In the genomic region with DNA sequence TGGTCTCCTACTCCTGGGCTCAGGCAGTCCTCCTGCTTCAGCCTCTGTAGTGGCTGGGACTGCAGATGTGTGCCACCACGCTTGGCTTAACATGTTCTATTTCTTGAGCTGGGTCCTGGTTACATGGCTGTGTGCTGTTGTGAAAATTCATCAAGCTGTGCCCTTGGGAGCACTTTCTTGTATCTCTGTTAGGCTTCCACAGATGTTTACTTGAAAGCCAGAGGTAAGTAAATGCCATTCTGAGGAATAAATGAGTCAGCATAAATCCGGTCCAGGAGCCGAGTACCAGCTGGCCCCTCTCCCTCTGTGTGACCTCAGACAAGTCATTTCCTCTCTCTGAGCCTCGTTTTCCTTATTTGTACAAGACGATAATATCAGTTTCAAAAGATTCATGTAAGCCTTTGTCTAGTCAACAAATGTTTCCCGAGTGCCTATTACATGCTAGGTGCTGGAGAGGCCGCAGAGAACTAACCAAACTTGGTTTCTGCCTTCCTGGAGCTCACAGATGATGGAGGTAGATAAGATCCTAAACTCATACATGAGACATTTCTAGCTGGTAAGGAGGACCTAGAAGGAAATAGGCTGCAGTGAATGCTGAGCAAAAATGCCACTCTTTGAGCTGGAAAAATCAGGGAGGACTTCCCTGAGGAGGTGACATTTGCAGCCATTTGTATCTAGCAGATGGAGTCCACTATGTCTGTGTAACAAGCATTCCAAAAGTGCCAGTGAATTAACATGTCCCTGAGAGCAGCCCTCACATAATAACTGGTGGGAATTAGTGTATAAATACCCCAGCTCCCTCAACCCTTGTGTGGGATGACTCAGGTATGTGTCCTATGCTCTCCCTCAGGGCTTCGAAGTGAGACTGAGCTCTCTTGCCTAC, we compare ENCODE assay signal across 1 cellular context.
TF ChIP-seq lines count a peak whose summit lies in the region.

No MANE protein-coding gene starts in this region.

TF ChIP-seq in IMR-90, 13 proteins besides CTCF, POLR2A, EP300 and RAD21:
- TF ChIP-seq RCOR1 (IDR thresholded peaks at IDR 0.05; ENCODE audit: insufficient replicate concordance, low read length): no peak
- TF ChIP-seq MAFK (IDR thresholded peaks at IDR 0.05; ENCODE audit: low read depth, low read length): peak; percentile 78
- TF ChIP-seq, protein P1, sequence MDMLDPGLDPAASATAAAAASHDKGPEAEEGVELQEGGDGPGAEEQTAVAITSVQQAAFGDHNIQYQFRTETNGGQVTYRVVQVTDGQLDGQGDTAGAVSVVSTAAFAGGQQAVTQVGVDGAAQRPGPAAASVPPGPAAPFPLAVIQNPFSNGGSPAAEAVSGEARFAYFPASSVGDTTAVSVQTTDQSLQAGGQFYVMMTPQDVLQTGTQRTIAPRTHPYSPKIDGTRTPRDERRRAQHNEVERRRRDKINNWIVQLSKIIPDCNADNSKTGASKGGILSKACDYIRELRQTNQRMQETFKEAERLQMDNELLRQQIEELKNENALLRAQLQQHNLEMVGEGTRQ (IDR thresholded peaks at IDR 0.05; ENCODE audit: low read depth, low read length): no peak
- no peak for TF ChIP-seq CHD1 (IDR thresholded peaks at IDR 0.05; ENCODE audit: low read depth, low read length)
- TF ChIP-seq SMC3 (IDR thresholded peaks at IDR 0.05; ENCODE audit: low read depth, low read length): no peak
- TF ChIP-seq CEBPB (IDR thresholded peaks at IDR 0.05; ENCODE audit: low read depth, low read length): no peak
- TF ChIP-seq, protein P2, sequence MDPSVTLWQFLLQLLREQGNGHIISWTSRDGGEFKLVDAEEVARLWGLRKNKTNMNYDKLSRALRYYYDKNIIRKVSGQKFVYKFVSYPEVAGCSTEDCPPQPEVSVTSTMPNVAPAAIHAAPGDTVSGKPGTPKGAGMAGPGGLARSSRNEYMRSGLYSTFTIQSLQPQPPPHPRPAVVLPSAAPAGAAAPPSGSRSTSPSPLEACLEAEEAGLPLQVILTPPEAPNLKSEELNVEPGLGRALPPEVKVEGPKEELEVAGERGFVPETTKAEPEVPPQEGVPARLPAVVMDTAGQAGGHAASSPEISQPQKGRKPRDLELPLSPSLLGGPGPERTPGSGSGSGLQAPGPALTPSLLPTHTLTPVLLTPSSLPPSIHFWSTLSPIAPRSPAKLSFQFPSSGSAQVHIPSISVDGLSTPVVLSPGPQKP (IDR thresholded peaks at IDR 0.05; ENCODE audit: borderline replicate concordance, low read depth, low read length): no peak
- TF ChIP-seq FOS (IDR thresholded peaks at IDR 0.05; ENCODE audit: low read depth, low read length): no peak
- TF ChIP-seq MXI1 (IDR thresholded peaks at IDR 0.05; ENCODE audit: borderline replicate concordance, low read depth, low read length): no peak
- TF ChIP-seq NFE2L2 (IDR thresholded peaks at IDR 0.05; ENCODE audit: low read depth, low read length): peak; percentile 58
- no peak for TF ChIP-seq MAZ (IDR thresholded peaks at IDR 0.05; ENCODE audit: borderline replicate concordance, low read depth, low read length)
- no peak for TF ChIP-seq RFX5 (IDR thresholded peaks at IDR 0.05; ENCODE audit: low read depth, low read length)
- TF ChIP-seq BHLHE40 (IDR thresholded peaks at IDR 0.05; ENCODE audit: low read depth, low read length): no peak
TF ChIP-seq in IMR-90: peak in this region for 2.
